Comparison of ENCODE assay signal across 23 cellular contexts in the genomic region with DNA sequence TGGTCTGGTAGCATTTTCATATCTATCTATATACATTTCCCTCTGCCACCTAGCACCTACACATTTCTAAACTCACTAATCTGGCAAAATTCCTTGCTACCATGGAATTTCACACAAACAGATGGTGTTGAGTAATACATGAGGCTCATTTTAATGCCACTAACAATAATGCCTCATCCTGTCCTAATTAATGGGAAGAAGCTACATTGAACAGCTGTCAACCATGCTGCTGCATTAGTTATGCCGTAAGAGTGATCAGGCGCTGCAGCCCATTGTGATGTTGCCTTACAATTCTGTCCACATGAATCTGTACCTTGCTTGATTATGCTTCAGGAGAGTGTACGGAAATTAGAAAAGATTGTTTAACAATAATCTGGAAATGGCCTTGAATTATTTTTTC. TPM values are rescaled to one million over a fixed set of nuclear protein-coding genes. Genes with fewer than 3 reads are reported as not detected.
DNase-seq lines count a peak whose midpoint lies in the region; FAIRE-seq and TF ChIP-seq lines count a peak whose summit lies in the region.
"Had no signal": no experiment of that assay in that cellular context is flagged by ENCODE, and none has a peak within 500 bp of the region (broad histone marks: within the 10 kb centered on the region; RNA-seq: fewer than 3 reads in every experiment).

No MANE protein-coding gene starts in this region.

- H3K9me3 ChIP-seq in esophagus muscularis mucosa = no peaks in the 10 kb centered on the region
- H3K9me3 ChIP-seq in sigmoid colon = no peaks in the 10 kb centered on the region
- H3K9me3 ChIP-seq in tibial nerve = no peaks in the 10 kb centered on the region
- H3K9me3 ChIP-seq: Caco-2 had no signal

- no peak overlapping the region for H3K4me3 ChIP-seq in esophagus muscularis mucosa
- H3K4me3 ChIP-seq in sigmoid colon = no peak overlapping the region
- H3K4me3 ChIP-seq in tibial nerve = no peak overlapping the region

- no peak for DNase-seq in D721Med (ENCODE audit: insufficient read length, low spot score)
- DNase-seq in NCI-H446 treated with DMSO at 0.1 percent for 48 hours (lab: John Stamatoyannopoulos, UW) = peak; percentile 61
- no peak for DNase-seq in esophagus muscularis mucosa (ENCODE audit: extremely low spot score)
- no peak for DNase-seq in sigmoid colon
- no peak for DNase-seq in tibial nerve (ENCODE audit: low spot score in 2 of 2)
- DNase-seq in ACHN = no peak
- DNase-seq in NCI-H128 (lab: John Stamatoyannopoulos, UW; ENCODE audit: unreplicated experiment) = no peak
- DNase-seq in DMS79 (lab: John Stamatoyannopoulos, UW) = no peak
- DNase-seq: activated CD4-positive, alpha-beta T cell treated with anti-CD3 and anti-CD28 coated beads, Interleukin-2, amount 50 U/mL, for 48 hours; activated T-cell treated with anti-CD3 and anti-CD28 coated beads, Interleukin-2, amount 50 U/mL, for 24 hours; AML-193; Caco-2; GDM1; GOT3; NCI-H2081 treated with DMSO at 0.1 percent for 48 hours; nephron progenitor cell; NK-92 treated with Interleukin-12 subunit alpha and Interleukin-12 subunit beta, amount 100 ng/mL, for 24 hours; stimulated activated naive CD8-positive, alpha-beta T cell treated with anti-CD3 and anti-CD28 coated beads, Interleukin-15, amount 100 ng/mL, for 72 hours had no signal

- in situ Hi-C loops in ACHN (cut with HindIII; ENCODE audit: low pct_ligation_motif_present, low pct_unique_long_range_greater_than_20kb, low sequenced_read_pairs) = no loop called here

- H3K36me3 ChIP-seq in esophagus muscularis mucosa (peaks cover 48 to 99% (median 78%) of the 10 kb centered on the region in 4 donors), sigmoid colon (peaks cover 35 to 100% (median 75%) of the 10 kb centered on the region in 4 donors), tibial nerve (peaks cover 0 to 77% (median 0%) of the 10 kb centered on the region in 3 donors)

- intact Hi-C loops in esophagus muscularis mucosa (cut with DNase I) = no loop called here
- intact Hi-C loops in sigmoid colon (cut with DNase I) = no loop called here

- TF ChIP-seq POLR2A in esophagus muscularis mucosa (IDR thresholded peaks at IDR 0.05; ENCODE audit: low read depth) (no peak), sigmoid colon (IDR thresholded peaks at IDR 0.05) (no peak), tibial nerve (IDR thresholded peaks at IDR 0.05) (no peak)

- peaks cover 5 to 73% (median 46%) of the 10 kb centered on the region in 4 donors for H3K4me1 ChIP-seq in esophagus muscularis mucosa
- peaks cover 0 to 56% (median 10%) of the 10 kb centered on the region in 4 donors for H3K4me1 ChIP-seq in sigmoid colon
- H3K4me1 ChIP-seq in tibial nerve = peaks cover 0 to 54% (median 0%) of the 10 kb centered on the region in 4 donors
- H3K4me1 ChIP-seq: Caco-2 had no signal

- FAIRE-seq in D721Med (lab: Jason Lieb, UNC) = peak; percentile 98
- FAIRE-seq: bronchial epithelial cell, GM12892, HepG2, keratinocyte, urothelium cell line had no signal

- no peak for TF ChIP-seq CTCF in D721Med (IDR thresholded peaks at IDR 0.05; ENCODE audit: insufficient read depth, missing control alignments)
- TF ChIP-seq CTCF in esophagus muscularis mucosa (IDR thresholded peaks at IDR 0.05) = no peak
- TF ChIP-seq CTCF in sigmoid colon (IDR thresholded peaks at IDR 0.05) = no peak
- TF ChIP-seq CTCF in tibial nerve (IDR thresholded peaks at IDR 0.05) = no peak

- peak overlapping the region; percentile 16 to 80 (median 42) for H3K27ac ChIP-seq in esophagus muscularis mucosa (replicated peaks in 1 of 4)
- peak overlapping the region in 3 of 4 donors; percentile 15 to 36 (median 28) for H3K27ac ChIP-seq in sigmoid colon
- H3K27ac ChIP-seq in tibial nerve = peak overlapping the region in 2 of 4 donors; percentile 61 to 69

- WGBS in esophagus muscularis mucosa = 83% methylated on average over 3 of the region's 3 CpGs
- WGBS in sigmoid colon, 2 donors = 90 to 94% methylated on average over 3 of the region's 3 CpGs
- WGBS in tibial nerve, 2 donors = 75 to 83% methylated on average over 3 of the region's 3 CpGs

- TF ChIP-seq EP300 in esophagus muscularis mucosa (IDR thresholded peaks at IDR 0.05) (no peak), sigmoid colon (IDR thresholded peaks at IDR 0.05) (no peak), tibial nerve (IDR thresholded peaks at IDR 0.05) (peak in 1 of 2 donors; percentile 15)

- H3K27me3 ChIP-seq in esophagus muscularis mucosa (no peaks in the 10 kb centered on the region), sigmoid colon (no peaks in the 10 kb centered on the region), tibial nerve (no peaks in the 10 kb centered on the region)

RNA-seq across cellular contexts. Expression of a gene that starts 23.2 kb away (rescaled TPM):
- total RNA-seq in esophagus muscularis mucosa (100 to 1,000 TPM; 227 to 697 (median 347) TPM), sigmoid colon (1,000 to 10,000 TPM in 1 of 4 donors, 100 to 1,000 TPM in 2, 10 to 100 TPM in 1; 83.4 to 1,047 (median 197) TPM), tibial nerve (100 to 1,000 TPM; 235 to 747 (median 399) TPM)
- polyA plus RNA-seq in sigmoid colon = 100 to 1,000 TPM in 1 of 3 donors, 10 to 100 TPM in 2; 12.3 to 104 (median 19.2) TPM
- total RNA-seq: HepG2 had no signal
- polyA plus RNA-seq: HepG2 had no signal
